In genomic region chr7:12524794-12525386, GRCh38 we compare ENCODE assay signal across 9 cellular contexts. TPM values are rescaled to one million over a fixed set of nuclear protein-coding genes. Genes with fewer than 3 reads are reported as not detected.
DNase-seq lines count a peak whose midpoint lies in the region; ATAC-seq and TF ChIP-seq lines count a peak whose summit lies in the region.
"Had no signal": no experiment of that assay in that cellular context is flagged by ENCODE, and none has a peak within 500 bp of the region (broad histone marks: within the 10 kb centered on the region; RNA-seq: fewer than 3 reads in every experiment).

No MANE protein-coding gene starts in this region.

- DNase-seq in HS-27A (ENCODE audit: low read depth) (peak; percentile 17), NCI-H82 (lab: John Stamatoyannopoulos, UW) (peak; percentile 66), mesendoderm (peak; percentile 57)
- DNase-seq in central memory CD4-positive, alpha-beta T cell, result peak; percentile 21
- no peak for DNase-seq in activated CD4-positive, alpha-beta T cell treated with anti-CD3 and anti-CD28 coated beads, Interleukin-2, amount 10 ng/mL, durations not matched to agents 24 days and 14 days

- H3K4me2 ChIP-seq in mesendoderm (ENCODE audit: low read length), result no peak overlapping the region

- H2AK5ac ChIP-seq in mesendoderm (ENCODE audit: low read length), result no peak overlapping the region

- no peaks in the 10 kb centered on the region for H3K79me1 ChIP-seq in mesendoderm (ENCODE audit: low read length)

- no peak overlapping the region for H4K8ac ChIP-seq in mesendoderm (ENCODE audit: low read depth, low read length)

- H3K79me2 ChIP-seq in mesendoderm (ENCODE audit: control insufficient read depth, insufficient read depth, low read length), result no peaks in the 10 kb centered on the region

- H3K18ac ChIP-seq in mesendoderm (ENCODE audit: low read length), result no peak overlapping the region

- H3K4me3 Mint-ChIP-seq in activated CD4-positive, alpha-beta T cell treated with anti-CD3 and anti-CD28 coated beads, Interleukin-2, amount 10 ng/mL, durations not matched to agents 24 days and 14 days, result no peak overlapping the region
- H3K4me3 Mint-ChIP-seq: central memory CD8-positive, alpha-beta T cell had no signal

- no peak overlapping the region for H3K27ac ChIP-seq in 22Rv1
- H3K27ac ChIP-seq in mesendoderm (ENCODE audit: low read depth, low read length), result no peak overlapping the region

- WGBS in mesendoderm (ENCODE audit: extremely low coverage, insufficient coverage, low lambda C conversion rate), result no CpG with 5 or more reads among the region's 5 CpGs

- H3K36me3 ChIP-seq in mesendoderm (ENCODE audit: control insufficient read depth, insufficient read depth, low read length), result no peaks in the 10 kb centered on the region

- H3K9me3 Mint-ChIP-seq in activated CD4-positive, alpha-beta T cell treated with anti-CD3 and anti-CD28 coated beads, Interleukin-2, amount 10 ng/mL, durations not matched to agents 24 days and 14 days, result no peaks in the 10 kb centered on the region
- H3K9me3 Mint-ChIP-seq: central memory CD8-positive, alpha-beta T cell had no signal

- no peak overlapping the region for H3K27ac Mint-ChIP-seq in activated CD4-positive, alpha-beta T cell treated with anti-CD3 and anti-CD28 coated beads, Interleukin-2, amount 10 ng/mL, durations not matched to agents 24 days and 14 days

- H3K27me3 Mint-ChIP-seq in activated CD4-positive, alpha-beta T cell treated with anti-CD3 and anti-CD28 coated beads, Interleukin-2, amount 10 ng/mL, durations not matched to agents 24 days and 14 days, result peaks cover 14% of the 10 kb centered on the region

- no peak overlapping the region for H3K23ac ChIP-seq in mesendoderm (ENCODE audit: low read length)

- no peak overlapping the region for H3K4me3 ChIP-seq in mesendoderm (ENCODE audit: low read length)

- no peak overlapping the region for H2BK120ac ChIP-seq in mesendoderm (ENCODE audit: low read depth, low read length)

- H3K27me3 ChIP-seq in mesendoderm (ENCODE audit: insufficient read depth, low read length, poor library complexity), result no peaks in the 10 kb centered on the region

- ATAC-seq in HG02623 (IDR thresholded peaks at IDR 0.05; ENCODE audit: unreplicated experiment), result no peak

- H4K5ac ChIP-seq in mesendoderm (ENCODE audit: low read length), result no peak overlapping the region

- no peak overlapping the region for H3K56ac ChIP-seq in mesendoderm (ENCODE audit: low read length)

- H3K4ac ChIP-seq in mesendoderm (ENCODE audit: low read depth, low read length), result no peak overlapping the region

- no peak overlapping the region for H3K9ac ChIP-seq in mesendoderm (ENCODE audit: low read length)

- no peaks in the 10 kb centered on the region for H3K4me1 Mint-ChIP-seq in activated CD4-positive, alpha-beta T cell treated with anti-CD3 and anti-CD28 coated beads, Interleukin-2, amount 10 ng/mL, durations not matched to agents 24 days and 14 days
- H3K4me1 Mint-ChIP-seq: central memory CD8-positive, alpha-beta T cell had no signal

- intact Hi-C loops in activated CD4-positive, alpha-beta T cell treated with anti-CD3 and anti-CD28 coated beads, Interleukin-2, amount 10 ng/mL, durations not matched to agents 24 days and 14 days (cut with micrococcal nuclease), result loop anchor here (1.0 to 2.0 kb wide), 2 partner anchors 99 to 738 kb away; no protein-coding TSS in a partner anchor

- no peaks in the 10 kb centered on the region for H3K4me1 ChIP-seq in mesendoderm (ENCODE audit: control insufficient read depth, low read depth, low read length)

- TF ChIP-seq CTCF in 22Rv1 (IDR thresholded peaks at IDR 0.05) (peak; percentile 73), GM12874 (IDR thresholded peaks at IDR 0.05; ENCODE audit: insufficient read depth, low read depth, low read length) (0 out of 2 replicates have a peak, but pooled peaks have one; percentile 4)

- H2BK5ac ChIP-seq in mesendoderm (ENCODE audit: low read length), result no peak overlapping the region

- no peak overlapping the region for H2BK15ac ChIP-seq in mesendoderm (replicated peaks; ENCODE audit: low read depth)

- no peaks in the 10 kb centered on the region for H3K36me3 Mint-ChIP-seq in activated CD4-positive, alpha-beta T cell treated with anti-CD3 and anti-CD28 coated beads, Interleukin-2, amount 10 ng/mL, durations not matched to agents 24 days and 14 days (ENCODE audit: low read depth)

RNA-seq across cellular contexts. Expression of gene SCIN, which starts 45.6 kb away (rescaled TPM):
- polyA plus RNA-seq in mesendoderm (2013, experiment 1 of 2), result 0.31 TPM
- 0.31 TPM for polyA plus RNA-seq in mesendoderm (2013, experiment 2 of 2)
- not detected in 2 replicates for total RNA-seq in activated CD4-positive, alpha-beta T cell treated with anti-CD3 and anti-CD28 coated beads, Interleukin-2, amount 10 ng/mL, durations not matched to agents 24 days and 14 days
